Comparison of ENCODE assay signal across 10 cellular contexts in the genomic region with DNA sequence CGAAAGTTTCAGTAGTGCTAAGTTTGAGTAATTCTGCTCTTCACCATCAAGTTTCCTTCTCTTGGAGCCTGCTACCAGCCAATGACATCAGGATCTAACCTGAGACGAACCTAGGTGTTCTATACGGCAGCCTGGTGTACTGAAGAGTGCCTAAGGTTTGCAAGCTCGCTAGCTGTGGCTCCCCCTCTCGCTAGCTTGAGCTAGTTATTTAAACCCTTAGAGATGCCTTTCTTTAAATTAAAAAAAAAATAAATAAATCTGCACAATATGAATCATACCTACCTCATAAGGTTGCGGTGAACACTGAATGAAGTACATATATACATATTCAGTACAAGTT. TPM values are rescaled to one million over a fixed set of nuclear protein-coding genes. Genes with fewer than 3 reads are reported as not detected.
DNase-seq lines count a peak whose midpoint lies in the region; ATAC-seq and TF ChIP-seq lines count a peak whose summit lies in the region.
"Had no signal": no experiment of that assay in that cellular context is flagged by ENCODE, and none has a peak within 500 bp of the region (broad histone marks: within the 10 kb centered on the region; RNA-seq: fewer than 3 reads in every experiment).

No MANE protein-coding gene starts in this region.

- H3K4me1 Mint-ChIP-seq in activated T-cell treated with anti-CD3 and anti-CD28 coated beads, Interleukin-2, amount 50 U/mL, for 72 hours (ENCODE audit: low read depth), result peaks cover 22% of the 10 kb centered on the region
- H3K4me1 Mint-ChIP-seq in stimulated activated naive B cell treated with anti-CD40 and anti-IgM and Interleukin-4, amounts not matched to agents 10 μg/mL and 1 μg/mL and 100 μg/mL, for 72 hours, result peaks cover 11 to 15% of the 10 kb centered on the region in 2 donors
- H3K4me1 Mint-ChIP-seq in activated CD4-positive, alpha-beta memory T cell treated with anti-CD3 and anti-CD28 coated beads for 36 hours (ENCODE audit: low read depth), result peaks cover 15% of the 10 kb centered on the region

- H3K27ac ChIP-seq in muscle layer of colon (ENCODE audit: low read depth, low read length) (peak overlapping the region; percentile 92), uterus (peak overlapping the region; percentile 71 to 83)

- CTCF ChIA-PET in activated CD4-positive, alpha-beta memory T cell treated with anti-CD3 and anti-CD28 coated beads for 36 hours (lab: Charles Lee), result no interaction called here

- H3K4me1 ChIP-seq in muscle layer of colon (ENCODE audit: insufficient read depth, low read length) (peaks cover 6% of the 10 kb centered on the region), uterus (peaks cover 4 to 6% of the 10 kb centered on the region in 2 donors)

- H3K27me3 ChIP-seq in muscle layer of colon (ENCODE audit: control insufficient read depth in 1 of 2, insufficient read depth in 2 of 2, low read length in 2 of 2) (no peaks in the 10 kb centered on the region), uterus (no peaks in the 10 kb centered on the region)

- H3K27ac Mint-ChIP-seq in activated T-cell treated with anti-CD3 and anti-CD28 coated beads, Interleukin-2, amount 50 U/mL, for 72 hours, result no peak overlapping the region
- no peak overlapping the region for H3K27ac Mint-ChIP-seq in stimulated activated naive B cell treated with anti-CD40 and anti-IgM and Interleukin-4, amounts not matched to agents 10 μg/mL and 1 μg/mL and 100 μg/mL, for 72 hours
- H3K27ac Mint-ChIP-seq in activated CD4-positive, alpha-beta memory T cell treated with anti-CD3 and anti-CD28 coated beads for 36 hours, result no peak overlapping the region
- H3K27ac Mint-ChIP-seq: activated CD4-positive, alpha-beta memory T cell treated with anti-CD3 and anti-CD28 coated beads, Interleukin-2, amount 10 ng/mL, durations not matched to agents 7 days and 5 days; B cell had no signal

- H3K27me3 Mint-ChIP-seq in activated T-cell treated with anti-CD3 and anti-CD28 coated beads, Interleukin-2, amount 50 U/mL, for 72 hours (ENCODE audit: low read depth), result peaks cover 84% of the 10 kb centered on the region
- H3K27me3 Mint-ChIP-seq in stimulated activated naive B cell treated with anti-CD40 and anti-IgM and Interleukin-4, amounts not matched to agents 10 μg/mL and 1 μg/mL and 100 μg/mL, for 72 hours, result peaks cover 52 to 61% of the 10 kb centered on the region in 2 donors
- H3K27me3 Mint-ChIP-seq in activated CD4-positive, alpha-beta memory T cell treated with anti-CD3 and anti-CD28 coated beads for 36 hours, result peaks cover 49% of the 10 kb centered on the region

- POLR2A ChIA-PET in activated CD4-positive, alpha-beta memory T cell treated with anti-CD3 and anti-CD28 coated beads for 36 hours (lab: Charles Lee), result interaction anchor here (0.7 kb wide), 1 partner anchor 181 kb away, joined by 3 read pairs; the partner anchor contains the start of gene CMSS1

- TF ChIP-seq POLR2A in uterus (IDR thresholded peaks at IDR 0.05), result no peak

- peaks cover 1 to 4% of the 10 kb centered on the region in 2 donors for H3K36me3 Mint-ChIP-seq in activated T-cell treated with anti-CD3 and anti-CD28 coated beads, Interleukin-2, amount 50 U/mL, for 72 hours (ENCODE audit: insufficient read depth in 2 of 2)
- H3K36me3 Mint-ChIP-seq in stimulated activated naive B cell treated with anti-CD40 and anti-IgM and Interleukin-4, amounts not matched to agents 10 μg/mL and 1 μg/mL and 100 μg/mL, for 72 hours, result no peaks in the 10 kb centered on the region
- no peaks in the 10 kb centered on the region for H3K36me3 Mint-ChIP-seq in activated CD4-positive, alpha-beta memory T cell treated with anti-CD3 and anti-CD28 coated beads for 36 hours

- H3K9me3 Mint-ChIP-seq in activated T-cell treated with anti-CD3 and anti-CD28 coated beads, Interleukin-2, amount 50 U/mL, for 72 hours, result no peaks in the 10 kb centered on the region
- H3K9me3 Mint-ChIP-seq in stimulated activated naive B cell treated with anti-CD40 and anti-IgM and Interleukin-4, amounts not matched to agents 10 μg/mL and 1 μg/mL and 100 μg/mL, for 72 hours, result peaks cover 0 to 2% of the 10 kb centered on the region in 2 donors
- H3K9me3 Mint-ChIP-seq in activated CD4-positive, alpha-beta memory T cell treated with anti-CD3 and anti-CD28 coated beads for 36 hours, result no peaks in the 10 kb centered on the region
- H3K9me3 Mint-ChIP-seq: activated CD4-positive, alpha-beta memory T cell treated with anti-CD3 and anti-CD28 coated beads, Interleukin-2, amount 10 ng/mL, durations not matched to agents 7 days and 5 days had no signal

- intact Hi-C loops in uterus (cut with DNase I; ENCODE audit: low total_unique reads), result no loop called here
- intact Hi-C loops in activated CD4-positive, alpha-beta memory T cell treated with anti-CD3 and anti-CD28 coated beads for 36 hours (cut with micrococcal nuclease), result no loop called here

- H3K4me3 ChIP-seq in epithelial cell of proximal tubule (ENCODE audit: low read depth, low read length), result peak overlapping the region; percentile 71
- peak overlapping the region; percentile 70 to 84 for H3K4me3 ChIP-seq in muscle layer of colon (ENCODE audit: low read depth in 1 of 2, low read length in 2 of 2)
- peak overlapping the region; percentile 34 to 51 for H3K4me3 ChIP-seq in uterus

- H3K9ac ChIP-seq in muscle layer of colon (ENCODE audit: low read length), result peak overlapping the region; percentile 70

- H3K4me3 Mint-ChIP-seq in activated T-cell treated with anti-CD3 and anti-CD28 coated beads, Interleukin-2, amount 50 U/mL, for 72 hours, result peak overlapping the region; percentile 67 to 82
- no peak overlapping the region for H3K4me3 Mint-ChIP-seq in stimulated activated naive B cell treated with anti-CD40 and anti-IgM and Interleukin-4, amounts not matched to agents 10 μg/mL and 1 μg/mL and 100 μg/mL, for 72 hours
- no peak overlapping the region for H3K4me3 Mint-ChIP-seq in activated CD4-positive, alpha-beta memory T cell treated with anti-CD3 and anti-CD28 coated beads for 36 hours
- H3K4me3 Mint-ChIP-seq: B cell had no signal

- H3K36me3 ChIP-seq in muscle layer of colon (ENCODE audit: insufficient read depth, low read length) (no peaks in the 10 kb centered on the region), uterus (no peaks in the 10 kb centered on the region)

- peak; percentile 62 to 69 for ATAC-seq in activated T-cell treated with anti-CD3 and anti-CD28 coated beads, Interleukin-2, amount 50 U/mL, for 72 hours (replicated peaks in 1 of 2)
- no peak for ATAC-seq in HG03097 (IDR thresholded peaks at IDR 0.05; ENCODE audit: low FRiP score, unreplicated experiment)
- ATAC-seq in stimulated activated naive B cell treated with anti-CD40 and anti-IgM and Interleukin-4, amounts not matched to agents 10 μg/mL and 1 μg/mL and 100 μg/mL, for 72 hours (replicated peaks), result no peak

- peak in 1 of 2 donors; percentile 4 for DNase-seq in activated T-cell treated with anti-CD3 and anti-CD28 coated beads, Interleukin-2, amount 50 U/mL, for 72 hours
- DNase-seq in activated T-cell treated with anti-CD3 and anti-CD28 coated beads, Interleukin-2, amount 50 U/mL, for 1 hour, result no peak
- DNase-seq in epithelial cell of proximal tubule (ENCODE audit: low read depth), result no peak
- no peak for DNase-seq in uterus
- no peak for DNase-seq in stimulated activated naive B cell treated with anti-CD40 and anti-IgM and Interleukin-4, amounts not matched to agents 10 μg/mL and 1 μg/mL and 100 μg/mL, for 72 hours
- no peak for DNase-seq in activated CD4-positive, alpha-beta memory T cell treated with anti-CD3 and anti-CD28 coated beads for 36 hours
- DNase-seq: activated CD4-positive, alpha-beta memory T cell treated with anti-CD3 and anti-CD28 coated beads, Interleukin-2, amount 10 ng/mL, durations not matched to agents 7 days and 5 days had no signal

- H3K9me3 ChIP-seq in muscle layer of colon (ENCODE audit: low read length), result no peaks in the 10 kb centered on the region
- H3K9me3 ChIP-seq in uterus, result no peaks in the 10 kb centered on the region

- TF ChIP-seq CTCF in epithelial cell of proximal tubule (conservative IDR thresholded peaks at IDR 0.05; ENCODE audit: low read depth, low read length) (no peak), uterus (IDR thresholded peaks at IDR 0.05) (no peak)

RNA-seq across cellular contexts. Expression of gene COL8A1, which starts 1.4 kb away (rescaled TPM):
- total RNA-seq in activated T-cell treated with anti-CD3 and anti-CD28 coated beads, Interleukin-2, amount 50 U/mL, for 72 hours, result under 1 TPM in 1 of 2 donors, not detected in 1; 0.10 TPM
- total RNA-seq in epithelial cell of proximal tubule (60.5 and 83.7 TPM in 2 replicates), uterus (10 to 100 TPM in 3 of 4 donors, 1 to 10 TPM in 1; 2.6 to 30.9 (median 18.0) TPM)
- not detected for total RNA-seq in activated CD4-positive, alpha-beta memory T cell treated with anti-CD3 and anti-CD28 coated beads for 36 hours

Comparison
In these comparisons a context has a peak if more than half of its experiments do, and no peak if none do; other contexts are left out.
1. ATAC-seq: peak in activated T-cell treated with anti-CD3 and anti-CD28 coated beads, Interleukin-2, amount 50 U/mL, for 72 hours (2 of 2); none in HG03097 (single experiment) and stimulated activated naive B cell treated with anti-CD40 and anti-IgM and Interleukin-4, amounts not matched to agents 10 μg/mL and 1 μg/mL and 100 μg/mL, for 72 hours (0 of 2).
2. H3K4me3 Mint-ChIP-seq: peak in activated T-cell treated with anti-CD3 and anti-CD28 coated beads, Interleukin-2, amount 50 U/mL, for 72 hours (2 of 2); none in stimulated activated naive B cell treated with anti-CD40 and anti-IgM and Interleukin-4, amounts not matched to agents 10 μg/mL and 1 μg/mL and 100 μg/mL, for 72 hours (0 of 2) and activated CD4-positive, alpha-beta memory T cell treated with anti-CD3 and anti-CD28 coated beads for 36 hours (single experiment).
3. Peak in every context shown above with its lines, with median percentiles within 50 percentile points of each other: H3K4me3 ChIP-seq.